In genomic region chr9:83266618-83267543, GRCh38 we compare ENCODE assay signal across 9 cellular contexts.
A peak's percentile ranks its signal among the peaks of the same experiment; 100 is the strongest.
DNase-seq lines count a peak whose midpoint lies in the region; ATAC-seq and TF ChIP-seq lines count a peak whose summit lies in the region.
"Had no signal": no experiment of that assay in that cellular context is flagged by ENCODE, and none has a peak within 500 bp of the region (broad histone marks: within the 10 kb centered on the region; RNA-seq: fewer than 3 reads in every experiment).

No MANE protein-coding gene starts in this region.

- H3K4me3 ChIP-seq in PC-3 (ENCODE audit: low read length) (peak overlapping the region; percentile 37; the same call in 1 of the 2 replicates), fibroblast of lung (replicated peaks in 1 of 4; ENCODE audit: control extremely low read depth in 1 of 4, insufficient read depth in 1 of 4, low read depth in 3 of 4, low read length in 4 of 4) (no peak overlapping the region), mesendoderm (ENCODE audit: low read length) (no peak overlapping the region)

- H3K79me1 ChIP-seq in mesendoderm (ENCODE audit: low read length) = no peaks in the 10 kb centered on the region

- peak overlapping the region; percentile 69 for H3K4me2 ChIP-seq in PC-3 (ENCODE audit: low read length)
- no peak overlapping the region for H3K4me2 ChIP-seq in fibroblast of lung (ENCODE audit: extremely low read depth, insufficient read depth, low read length)
- no peak overlapping the region for H3K4me2 ChIP-seq in mesendoderm (ENCODE audit: low read length)

- H2BK5ac ChIP-seq in mesendoderm (ENCODE audit: low read length) = no peak overlapping the region

- H2BK120ac ChIP-seq in mesendoderm (ENCODE audit: low read depth, low read length) = no peak overlapping the region

- H3K4me1 ChIP-seq in PC-3 (ENCODE audit: insufficient read depth, low read length) (peaks cover 13% of the 10 kb centered on the region; the same call in 1 of the 2 replicates), fibroblast of lung (ENCODE audit: control insufficient read depth, extremely low read depth, insufficient read depth, low read length) (peaks cover 4% of the 10 kb centered on the region), mesendoderm (ENCODE audit: control insufficient read depth, low read depth, low read length) (peaks cover 4% of the 10 kb centered on the region)

- BruUV-seq in PC-3 (replicated peaks; lab: Mats Ljungman, UMichigan) = no TSS peak

- no peaks in the 10 kb centered on the region for H3K9me2 ChIP-seq in PC-3 (replicated peaks; ENCODE audit: low read length)

- POLR2A ChIA-PET in PC-3 (lab: Charles Lee; ENCODE audit: unreplicated experiment) = no interaction called here

- H3K27ac ChIP-seq in PC-3 (ENCODE audit: low read length) (peak overlapping the region; percentile 72), fibroblast of lung (ENCODE audit: insufficient read depth, low read length) (no peak overlapping the region), mesendoderm (ENCODE audit: low read depth, low read length) (no peak overlapping the region)

- H3K27me3 ChIP-seq in PC-3 (ENCODE audit: low read length) (no peaks in the 10 kb centered on the region), fibroblast of lung (ENCODE audit: control insufficient read depth, insufficient read depth, low read length) (no peaks in the 10 kb centered on the region), mesendoderm (ENCODE audit: insufficient read depth, low read length, poor library complexity) (no peaks in the 10 kb centered on the region)

- no peak overlapping the region for H2BK15ac ChIP-seq in mesendoderm (replicated peaks; ENCODE audit: low read depth)

- CTCF ChIA-PET in PC-3 (lab: Charles Lee) = interaction anchor here (0.9 kb wide), 1 partner anchor 67 kb away, joined by 4 read pairs; no protein-coding TSS in a partner anchor

- H2AK5ac ChIP-seq in mesendoderm (ENCODE audit: low read length) = no peak overlapping the region

- ATAC-seq in PC-3 = peak; percentile 89
- ATAC-seq in HG03342 (IDR thresholded peaks at IDR 0.05; ENCODE audit: unreplicated experiment) = no peak

- H3K18ac ChIP-seq in mesendoderm (ENCODE audit: low read length) = no peak overlapping the region

- no peak overlapping the region for H3K4ac ChIP-seq in mesendoderm (ENCODE audit: low read depth, low read length)

- DNase-seq in A172 (ENCODE audit: low spot score) (peak; percentile 68), PC-3 (peak; percentile 48), fibroblast of lung (ENCODE audit: low read depth in 2 of 2) (peak in 1 of 2 donors; percentile 22), mesendoderm (peak; percentile 42), DMS 273 (lab: John Stamatoyannopoulos, UW; ENCODE audit: unreplicated experiment) (no peak)
- DNase-seq in activated naive CD4-positive, alpha-beta T cell (lab: John Stamatoyannopoulos, UW) = no peak
- DNase-seq in stimulated activated CD4-positive, alpha-beta T cell treated with anti-CD3 and anti-CD28 coated beads, Interleukin-4, amount 100 ng/mL, for 24 hours = no peak
- DNase-seq: NCI-H1092 had no signal

- H3K9ac ChIP-seq in PC-3 (ENCODE audit: low read length) (peak overlapping the region; percentile 31; the same call in 1 of the 2 replicates), fibroblast of lung (ENCODE audit: insufficient read depth, low read length) (no peak overlapping the region), mesendoderm (ENCODE audit: low read length) (no peak overlapping the region)

- no peak overlapping the region for H3K56ac ChIP-seq in mesendoderm (ENCODE audit: low read length)

- intact Hi-C loops in PC-3 (cut with micrococcal nuclease) = no loop called here

- peak overlapping the region; percentile 47; the same call in 1 of the 2 replicates for H2AFZ ChIP-seq in PC-3 (ENCODE audit: low read length)
- peak overlapping the region; percentile 8 for H2AFZ ChIP-seq in fibroblast of lung (ENCODE audit: low read length)

- H4K5ac ChIP-seq in mesendoderm (ENCODE audit: low read length) = no peak overlapping the region

- H4K20me1 ChIP-seq in PC-3 (ENCODE audit: low read length) = no peaks in the 10 kb centered on the region
- no peaks in the 10 kb centered on the region for H4K20me1 ChIP-seq in fibroblast of lung (ENCODE audit: control insufficient read depth, extremely low read depth, insufficient read depth, low read length)

- H3F3A ChIP-seq in PC-3 (ENCODE audit: low read length, unreplicated experiment) = no peaks in the 10 kb centered on the region

- H3K23ac ChIP-seq in mesendoderm (ENCODE audit: low read length) = no peak overlapping the region

- H3K9me3 ChIP-seq in PC-3 (ENCODE audit: low read length) = no peaks in the 10 kb centered on the region
- H3K9me3 ChIP-seq in fibroblast of lung (ENCODE audit: control insufficient read depth, insufficient read depth, low read depth, low read length) = no peaks in the 10 kb centered on the region

- H3K79me2 ChIP-seq in PC-3 (ENCODE audit: low read length) (no peaks in the 10 kb centered on the region), fibroblast of lung (ENCODE audit: control insufficient read depth, insufficient read depth, low read length) (no peaks in the 10 kb centered on the region), mesendoderm (ENCODE audit: control insufficient read depth, insufficient read depth, low read length) (no peaks in the 10 kb centered on the region)

- H4K8ac ChIP-seq in mesendoderm (ENCODE audit: low read depth, low read length) = no peak overlapping the region

- TF ChIP-seq CTCF in PC-3 (conservative IDR thresholded peaks at IDR 0.05; ENCODE audit: low read depth, low read length) = no peak
- no peak for TF ChIP-seq CTCF in fibroblast of lung (conservative IDR thresholded peaks at IDR 0.05 in 1 of 2, IDR thresholded peaks at IDR 0.05 in 1 of 2; ENCODE audit: low read depth in 1 of 2, low read length in 2 of 2)

- WGBS in mesendoderm (ENCODE audit: extremely low coverage, insufficient coverage, low lambda C conversion rate) = no CpG with 5 or more reads among the region's 12 CpGs

- H3K36me3 ChIP-seq in PC-3 (ENCODE audit: low read depth, low read length) = no peaks in the 10 kb centered on the region
- H3K36me3 ChIP-seq in fibroblast of lung (ENCODE audit: control insufficient read depth, insufficient read depth, low read length) = no peaks in the 10 kb centered on the region
- H3K36me3 ChIP-seq in mesendoderm (ENCODE audit: control insufficient read depth, insufficient read depth, low read length) = no peaks in the 10 kb centered on the region

Comparison
In these comparisons a context has a peak if more than half of its experiments do, and no peak if none do; other contexts are left out.
1. DNase-seq: peak in A172 (single experiment), PC-3 (single experiment) and mesendoderm (single experiment); none in activated naive CD4-positive, alpha-beta T cell (0 of 4), stimulated activated CD4-positive, alpha-beta T cell treated with anti-CD3 and anti-CD28 coated beads, Interleukin-4, amount 100 ng/mL, for 24 hours (single experiment) and DMS 273 (single experiment).